In the genomic region with DNA sequence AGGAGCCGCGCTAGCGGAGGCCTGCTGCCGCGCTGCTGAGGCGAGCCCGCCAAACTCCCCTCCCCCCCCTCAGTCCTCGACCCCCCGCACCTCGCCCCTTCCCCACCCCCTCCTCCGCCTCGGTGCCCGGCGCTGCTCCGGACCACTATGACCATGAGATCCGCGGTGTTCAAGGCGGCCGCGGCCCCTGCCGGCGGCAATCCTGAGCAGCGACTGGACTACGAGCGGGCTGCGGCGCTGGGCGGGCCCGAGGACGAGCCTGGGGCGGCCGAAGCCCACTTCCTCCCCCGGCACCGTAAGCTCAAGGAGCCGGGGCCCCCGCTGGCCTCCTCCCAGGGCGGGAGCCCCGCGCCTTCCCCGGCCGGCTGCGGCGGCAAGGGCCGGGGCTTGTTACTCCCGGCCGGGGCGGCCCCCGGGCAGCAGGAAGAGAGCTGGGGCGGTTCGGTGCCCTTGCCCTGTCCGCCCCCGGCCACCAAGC, we compare ENCODE assay signal across 8 cellular contexts. TPM values are rescaled to one million over a fixed set of nuclear protein-coding genes. Genes with fewer than 3 reads are reported as not detected.
A peak's percentile ranks its signal among the peaks of the same experiment; 100 is the strongest.
DNase-seq lines count a peak whose midpoint lies in the region; ATAC-seq and TF ChIP-seq lines count a peak whose summit lies in the region.

No MANE protein-coding gene starts in this region.

- H3K9me3 Mint-ChIP-seq in immature natural killer cell: no peaks in the 10 kb centered on the region
- H3K9me3 Mint-ChIP-seq in stimulated activated effector memory CD8-positive, alpha-beta T cell treated with anti-CD3 and anti-CD28 coated beads, Interleukin-12 subunit alpha, Interleukin-12 subunit beta, amount 100 ng/mL, for 72 hours: no peaks in the 10 kb centered on the region

- TF ChIP-seq CTCF in MM.1S (IDR thresholded peaks at IDR 0.05; ENCODE audit: low read length) (peak; percentile 13; the same call in 1 of the 2 replicates), astrocyte of the spinal cord (IDR thresholded peaks at IDR 0.05; ENCODE audit: low read depth, low read length) (peak; percentile 36)

- no peaks in the 10 kb centered on the region for H4K20me1 ChIP-seq in MM.1S (ENCODE audit: insufficient read depth, low read length)

- H3K9me2 ChIP-seq in MM.1S (replicated peaks; ENCODE audit: insufficient read depth, low read length): no peaks in the 10 kb centered on the region

- H2AFZ ChIP-seq in MM.1S (ENCODE audit: low read length): peak overlapping the region; percentile 54

- H3K27ac Mint-ChIP-seq in immature natural killer cell: no peak overlapping the region
- peak overlapping the region; percentile 94 for H3K27ac Mint-ChIP-seq in stimulated activated effector memory CD8-positive, alpha-beta T cell treated with anti-CD3 and anti-CD28 coated beads, Interleukin-12 subunit alpha, Interleukin-12 subunit beta, amount 100 ng/mL, for 72 hours

- peak overlapping the region; percentile 52; the same call in 1 of the 2 replicates for H3K27ac ChIP-seq in MM.1S (ENCODE audit: low read length)

- H3K36me3 ChIP-seq in MM.1S (replicated peaks; ENCODE audit: insufficient read depth, low read length): peaks cover 7% of the 10 kb centered on the region; the same call in 1 of the 2 replicates

- H3K4me1 ChIP-seq in MM.1S (ENCODE audit: low read length): no peaks in the 10 kb centered on the region

- H3K27me3 Mint-ChIP-seq in immature natural killer cell (ENCODE audit: low read depth in 3 of 3): peaks cover 3 to 12% (median 4%) of the 10 kb centered on the region in 3 donors

- peaks cover 34 to 44% of the 10 kb centered on the region in 2 donors for H3K4me1 Mint-ChIP-seq in immature natural killer cell
- H3K4me1 Mint-ChIP-seq in stimulated activated effector memory CD8-positive, alpha-beta T cell treated with anti-CD3 and anti-CD28 coated beads, Interleukin-12 subunit alpha, Interleukin-12 subunit beta, amount 100 ng/mL, for 72 hours: peaks cover 45% of the 10 kb centered on the region

- H3K4me3 ChIP-seq in MM.1S (ENCODE audit: low read length) (peak overlapping the region; percentile 100), astrocyte of the spinal cord (ENCODE audit: low read depth, low read length) (peak overlapping the region; percentile 88)

- H3K9me3 ChIP-seq in MM.1S (replicated peaks; ENCODE audit: insufficient read depth, low read length): no peaks in the 10 kb centered on the region

- peak; percentile 46 for ATAC-seq in GM19452 (IDR thresholded peaks at IDR 0.05; ENCODE audit: unreplicated experiment)
- peak; percentile 49 for ATAC-seq in stimulated activated effector memory CD8-positive, alpha-beta T cell treated with anti-CD3 and anti-CD28 coated beads, Interleukin-12 subunit alpha, Interleukin-12 subunit beta, amount 100 ng/mL, for 72 hours

- DNase-seq in COLO668 (lab: John Stamatoyannopoulos, UW; ENCODE audit: unreplicated experiment) (peak; percentile 51), MM.1S (peak; percentile 47), astrocyte of the spinal cord (ENCODE audit: low read depth, low spot score) (no peak), immature natural killer cell (peak; percentile 32 to 47 (median 45)), T1000 (lab: John Stamatoyannopoulos, UW) (no peak), putamen (ENCODE audit: low spot score) (no peak)
- DNase-seq in stimulated activated effector memory CD8-positive, alpha-beta T cell treated with anti-CD3 and anti-CD28 coated beads, Interleukin-12 subunit alpha, Interleukin-12 subunit beta, amount 100 ng/mL, for 72 hours (ENCODE audit: low spot score in 2 of 2): peak in 1 of 2 donors; percentile 21

- peak overlapping the region in 3 of 5 donors; percentile 57 to 89 (median 83) for H3K4me3 Mint-ChIP-seq in immature natural killer cell
- H3K4me3 Mint-ChIP-seq in stimulated activated effector memory CD8-positive, alpha-beta T cell treated with anti-CD3 and anti-CD28 coated beads, Interleukin-12 subunit alpha, Interleukin-12 subunit beta, amount 100 ng/mL, for 72 hours: peak overlapping the region; percentile 98

- peak overlapping the region; percentile 82 for H3K4me2 ChIP-seq in MM.1S (ENCODE audit: low read depth, low read length)

- peaks cover 62% of the 10 kb centered on the region for H3K79me2 ChIP-seq in MM.1S (ENCODE audit: low read length)

- H3F3A ChIP-seq in MM.1S (ENCODE audit: insufficient read depth, low read length): peaks cover 10% of the 10 kb centered on the region

- peaks cover 8 to 11% (median 8%) of the 10 kb centered on the region in 3 donors for H3K36me3 Mint-ChIP-seq in immature natural killer cell
- peaks cover 45% of the 10 kb centered on the region for H3K36me3 Mint-ChIP-seq in stimulated activated effector memory CD8-positive, alpha-beta T cell treated with anti-CD3 and anti-CD28 coated beads, Interleukin-12 subunit alpha, Interleukin-12 subunit beta, amount 100 ng/mL, for 72 hours

- in situ Hi-C loops in astrocyte of the spinal cord (cut with HindIII; ENCODE audit: low sequenced_read_pairs): no loop called here

- peak overlapping the region; percentile 97 for H3K9ac ChIP-seq in MM.1S (ENCODE audit: low read length)

- H3K27me3 ChIP-seq in MM.1S (replicated peaks; ENCODE audit: insufficient read depth, low read length): no peaks in the 10 kb centered on the region

RNA-seq across cellular contexts. Expression of gene MSL1, which starts 0.7 kb away (rescaled TPM):
- polyA plus RNA-seq in immature natural killer cell: 10 to 100 TPM in 2 of 3 donors, 1 to 10 TPM in 1; 5.6 to 16.2 (median 11.1) TPM

RNA-seq across cellular contexts. Expression of gene CASC3, which starts 17.8 kb away (rescaled TPM):
- polyA plus RNA-seq in immature natural killer cell: 10 to 100 TPM; 24.5 to 53.5 (median 27.7) TPM

RNA-seq across cellular contexts. Expression of gene NR1D1, which starts 22.1 kb away (rescaled TPM):
- 1 to 10 TPM in 1 of 3 donors, under 1 TPM in 1, not detected in 1; 0.49 to 2.8 TPM for polyA plus RNA-seq in immature natural killer cell

RNA-seq across cellular contexts. Expression of gene RAPGEFL1, which starts 54.8 kb away (rescaled TPM):
- not detected for polyA plus RNA-seq in immature natural killer cell

RNA-seq across cellular contexts. Expression of gene THRA, which starts 59.7 kb away (rescaled TPM):
- 10 to 100 TPM in 1 of 3 donors, 1 to 10 TPM in 2; 5.0 to 15.0 (median 8.0) TPM for polyA plus RNA-seq in immature natural killer cell

Comparison
In these comparisons a context has a peak if more than half of its experiments do, and no peak if none do; other contexts are left out.
1. DNase-seq: peak in COLO668 (single experiment), MM.1S (single experiment) and immature natural killer cell (3 of 3); none in astrocyte of the spinal cord (single experiment), T1000 (single experiment) and putamen (single experiment).